Comparison of ENCODE assay signal across 19 cellular contexts in genomic region chr19:3518669-3519068, GRCh38. TPM values are rescaled to one million over a fixed set of nuclear protein-coding genes. Genes with fewer than 3 reads are reported as not detected.
A peak's percentile ranks its signal among the peaks of the same experiment; 100 is the strongest.
DNase-seq lines count a peak whose midpoint lies in the region; ATAC-seq and TF ChIP-seq lines count a peak whose summit lies in the region.
"Had no signal": no experiment of that assay in that cellular context is flagged by ENCODE, and none has a peak within 500 bp of the region (broad histone marks: within the 10 kb centered on the region; RNA-seq: fewer than 3 reads in every experiment).

No MANE protein-coding gene starts in this region.

- H2BK120ac ChIP-seq in trophoblast cell (ENCODE audit: insufficient read depth, low read length, poor library complexity): no peak overlapping the region

- H3K27me3 ChIP-seq in NT2/D1 (ENCODE audit: insufficient read depth, insufficient read length) (no peaks in the 10 kb centered on the region), trophoblast cell (ENCODE audit: insufficient read depth, low read length) (no peaks in the 10 kb centered on the region), lower lobe of right lung (ENCODE audit: low read depth) (no peaks in the 10 kb centered on the region)

- POLR2A ChIA-PET in activated CD4-positive, alpha-beta T cell treated with anti-CD3 and anti-CD28 coated beads for 36 hours (lab: Charles Lee): interaction anchor here (0.6 kb wide), 1 partner anchor 74 kb away, joined by 5 read pairs; no protein-coding TSS in a partner anchor

- H3K9me3 ChIP-seq in NT2/D1 (ENCODE audit: insufficient read depth, low read length): no peaks in the 10 kb centered on the region
- peaks cover 3% of the 10 kb centered on the region for H3K9me3 ChIP-seq in trophoblast cell (ENCODE audit: insufficient read depth, low read depth, low read length)
- H3K9me3 ChIP-seq in lower lobe of right lung: no peaks in the 10 kb centered on the region

- no peak overlapping the region for H3K4me3 ChIP-seq in NT2/D1 (ENCODE audit: insufficient read length, low read depth)
- H3K4me3 ChIP-seq in trophoblast cell (ENCODE audit: low read depth, low read length): no peak overlapping the region
- H3K4me3 ChIP-seq in lower lobe of right lung: no peak overlapping the region

- no peak overlapping the region for H4K8ac ChIP-seq in trophoblast cell (ENCODE audit: low read depth, low read length)

- no peak overlapping the region for H4K12ac ChIP-seq in trophoblast cell (ENCODE audit: low read depth, low read length)

- peaks cover 17% of the 10 kb centered on the region for H3K79me2 ChIP-seq in trophoblast cell (ENCODE audit: control insufficient read depth, insufficient read depth, low read length, poor library complexity)

- no peak overlapping the region for H2BK5ac ChIP-seq in trophoblast cell (ENCODE audit: low read depth, low read length, poor library complexity)

- H3K79me1 ChIP-seq in trophoblast cell (ENCODE audit: low read length): peaks cover 4% of the 10 kb centered on the region

- no peak overlapping the region for H4K91ac ChIP-seq in trophoblast cell (ENCODE audit: low read depth, low read length)

- peak overlapping the region; percentile 47 for H3K4ac ChIP-seq in trophoblast cell (ENCODE audit: low read depth, low read length)

- H2BK12ac ChIP-seq in trophoblast cell (ENCODE audit: low read length): no peak overlapping the region

- H3K18ac ChIP-seq in trophoblast cell (ENCODE audit: low read length): no peak overlapping the region

- TF ChIP-seq CTCF in lower lobe of right lung (IDR thresholded peaks at IDR 0.05): no peak

- no peak overlapping the region for H3K4me2 ChIP-seq in trophoblast cell (ENCODE audit: low read length)

- H3K36me3 Mint-ChIP-seq in activated CD4-positive, alpha-beta T cell treated with anti-CD3 and anti-CD28 coated beads for 36 hours (ENCODE audit: low read depth): peaks cover 7% of the 10 kb centered on the region

- no peaks in the 10 kb centered on the region for H3K9me3 Mint-ChIP-seq in activated CD4-positive, alpha-beta T cell treated with anti-CD3 and anti-CD28 coated beads for 36 hours (ENCODE audit: low read depth)
- H3K9me3 Mint-ChIP-seq: CD4-positive, alpha-beta T cell had no signal

- CTCF ChIA-PET in activated CD4-positive, alpha-beta T cell treated with anti-CD3 and anti-CD28 coated beads for 36 hours (lab: Charles Lee): interaction anchor here (0.5 to 1.7 kb wide), 2 partner anchors 27 to 420 kb away, joined by 4 to 6 read pairs; no protein-coding TSS in a partner anchor

- peak overlapping the region; percentile 31 for H3K27ac Mint-ChIP-seq in activated CD4-positive, alpha-beta T cell treated with anti-CD3 and anti-CD28 coated beads for 36 hours

- H2AK5ac ChIP-seq in trophoblast cell (ENCODE audit: low read length): no peak overlapping the region

- ATAC-seq in activated CD4-positive, alpha-beta T cell treated with anti-CD3 and anti-CD28 coated beads for 36 hours: no peak
- ATAC-seq in lower lobe of right lung: no peak

- H3K27ac ChIP-seq in trophoblast cell (ENCODE audit: low read depth, low read length) (no peak overlapping the region), lower lobe of right lung (no peak overlapping the region)

- DNase-seq in activated CD4-positive, alpha-beta T cell treated with anti-CD3 and anti-CD28 coated beads for 36 hours: no peak
- no peak for DNase-seq in activated CD4-positive, alpha-beta T cell treated with anti-CD3 and anti-CD28 coated beads, Interleukin-2, amount 50 U/mL, for 4 hours
- DNase-seq in NT2/D1 (ENCODE audit: low read depth, low spot score) (no peak), glomerular visceral epithelial cell (ENCODE audit: extremely low spot score) (peak; percentile 45), trophoblast cell (no peak), lower lobe of right lung (no peak), ecto neural progenitor cell (ENCODE audit: low spot score) (no peak), AG08395 (ENCODE audit: low spot score) (no peak)
- DNase-seq: 8988T; CD4-positive, alpha-beta T cell; DND-41; GDM1; Kasumi-1; NCI-H1417 treated with DMSO at 0.1 percent for 48 hours; NCI-H2029 treated with DMSO at 0.1 percent for 48 hours; NCI-H2227 treated with DMSO at 0.1 percent for 48 hours; NCI-H526 treated with DMSO at 0.1 percent for 48 hours; SHP77 treated with DMSO at 0.1 percent for 48 hours had no signal

- intact Hi-C loops in activated CD4-positive, alpha-beta T cell treated with anti-CD3 and anti-CD28 coated beads for 36 hours (cut with DNase I, micrococcal nuclease): no loop called here
- intact Hi-C loops in lower lobe of right lung (cut with DNase I): no loop called here

- H3K4me1 ChIP-seq in NT2/D1 (ENCODE audit: insufficient read depth, insufficient read length) (peaks cover 45% of the 10 kb centered on the region), trophoblast cell (ENCODE audit: control insufficient read depth in 1 of 2, insufficient read depth in 2 of 2, low read length in 2 of 2) (peaks cover 20 to 36% of the 10 kb centered on the region in 2 experiments), lower lobe of right lung (peaks cover 18% of the 10 kb centered on the region)

- H3K36me3 ChIP-seq in NT2/D1 (ENCODE audit: insufficient read depth, insufficient read length, low read length): peaks cover 75% of the 10 kb centered on the region
- H3K36me3 ChIP-seq in trophoblast cell (ENCODE audit: control insufficient read depth in 1 of 2, insufficient read depth in 2 of 2, low read length in 2 of 2): peaks cover 54 to 55% of the 10 kb centered on the region in 2 experiments
- H3K36me3 ChIP-seq in lower lobe of right lung: peaks cover 44% of the 10 kb centered on the region

- H3K27me3 Mint-ChIP-seq in activated CD4-positive, alpha-beta T cell treated with anti-CD3 and anti-CD28 coated beads for 36 hours: no peaks in the 10 kb centered on the region
- H3K27me3 Mint-ChIP-seq: CD4-positive, alpha-beta T cell had no signal

- no CpG with 5 or more reads among the region's 2 CpGs for WGBS in trophoblast cell (ENCODE audit: extremely low coverage, insufficient coverage, insufficient read length)

- no peak overlapping the region for H3K4me3 Mint-ChIP-seq in activated CD4-positive, alpha-beta T cell treated with anti-CD3 and anti-CD28 coated beads for 36 hours
- H3K4me3 Mint-ChIP-seq: CD4-positive, alpha-beta T cell had no signal

- H3K4me1 Mint-ChIP-seq in activated CD4-positive, alpha-beta T cell treated with anti-CD3 and anti-CD28 coated beads for 36 hours: peaks cover 28% of the 10 kb centered on the region

- H3K9ac ChIP-seq in NT2/D1 (ENCODE audit: insufficient read length, low read depth): peak overlapping the region; percentile 57
- no peak overlapping the region for H3K9ac ChIP-seq in trophoblast cell (ENCODE audit: low read length)

- H3K14ac ChIP-seq in trophoblast cell (ENCODE audit: low read length): no peak overlapping the region

- H3K23ac ChIP-seq in trophoblast cell (ENCODE audit: low read length): no peak overlapping the region

- H2AFZ ChIP-seq in trophoblast cell (ENCODE audit: insufficient read depth, low read length, poor library complexity): no peak overlapping the region

RNA-seq across cellular contexts. Expression of gene FZR1, which starts 12.6 kb away (rescaled TPM):
- 10 to 100 TPM; 40.8 to 50.7 TPM for total RNA-seq in activated CD4-positive, alpha-beta T cell treated with anti-CD3 and anti-CD28 coated beads for 36 hours
- 47.0 and 52.8 TPM in 2 replicates for polyA plus RNA-seq in trophoblast cell (2013)
- total RNA-seq in lower lobe of right lung: 34.1 TPM

RNA-seq across cellular contexts. Expression of gene DOHH, which starts 18.2 kb away (rescaled TPM):
- total RNA-seq in activated CD4-positive, alpha-beta T cell treated with anti-CD3 and anti-CD28 coated beads for 36 hours: 10 to 100 TPM in 1 of 2 experiments, 1 to 10 TPM in 1; 9.6 to 15.4 TPM
- 5.3 and 5.8 TPM in 2 replicates for polyA plus RNA-seq in trophoblast cell (2013)
- 9.9 TPM for total RNA-seq in lower lobe of right lung

RNA-seq across cellular contexts. Expression of gene TEKTIP1, which starts 20.3 kb away (rescaled TPM):
- total RNA-seq in activated CD4-positive, alpha-beta T cell treated with anti-CD3 and anti-CD28 coated beads for 36 hours: 1 to 10 TPM; 1.4 to 2.5 TPM
- 0.21 TPM in 1 of 2 replicates, not detected in the other for polyA plus RNA-seq in trophoblast cell (2013)
- total RNA-seq in lower lobe of right lung: 2.2 TPM
- total RNA-seq: H4 had no signal

RNA-seq across cellular contexts. Expression of gene SMIM44, which starts 35.4 kb away (rescaled TPM):
- total RNA-seq in activated CD4-positive, alpha-beta T cell treated with anti-CD3 and anti-CD28 coated beads for 36 hours: not detected
- not detected in 2 replicates for polyA plus RNA-seq in trophoblast cell (2013)
- not detected for total RNA-seq in lower lobe of right lung
- total RNA-seq: CD4-positive, alpha-beta T cell; H4 had no signal

RNA-seq across cellular contexts. Expression of gene SMIM24, which starts 38.3 kb away (rescaled TPM):
- under 1 TPM in 1 of 2 experiments, not detected in 1; 0.49 TPM for total RNA-seq in activated CD4-positive, alpha-beta T cell treated with anti-CD3 and anti-CD28 coated beads for 36 hours
- 0.39 and 0.47 TPM in 2 replicates for polyA plus RNA-seq in trophoblast cell (2013)
- total RNA-seq in lower lobe of right lung: not detected
- total RNA-seq: CD4-positive, alpha-beta T cell; H4 had no signal
